8 cellular contexts compared by ENCODE assay signal in genomic region chr13:44759222-44759721, GRCh38.
DNase-seq lines count a peak whose midpoint lies in the region; ATAC-seq and TF ChIP-seq lines count a peak whose summit lies in the region.

No MANE protein-coding gene starts in this region.

- ATAC-seq in RWPE2 (ENCODE audit: low read depth) (peak; percentile 47), HG03439 (IDR thresholded peaks at IDR 0.05; ENCODE audit: unreplicated experiment) (no peak)

- H3K4me1 ChIP-seq in RWPE2 (ENCODE audit: insufficient read depth, poor library complexity, severe bottlenecking), result peaks cover 39% of the 10 kb centered on the region
- H3K4me1 ChIP-seq in mesodermal cell (ENCODE audit: control insufficient read depth, insufficient read depth, low read length, poor library complexity, severe bottlenecking), result peaks cover 43% of the 10 kb centered on the region
- H3K4me1 ChIP-seq in thymus (ENCODE audit: control insufficient read depth, insufficient read depth, low read length), result no peaks in the 10 kb centered on the region

- H3K9me3 Mint-ChIP-seq in T-helper 1 cell treated with Interleukin-12 subunit alpha and Interleukin-12 subunit beta and Interleukin-4 antibody, amounts not matched to agents 30 μg/mL and 1 μg/mL, for 36 hours, result peaks cover 4% of the 10 kb centered on the region

- H3K27ac Mint-ChIP-seq in T-helper 1 cell treated with Interleukin-12 subunit alpha and Interleukin-12 subunit beta and Interleukin-4 antibody, amounts not matched to agents 30 μg/mL and 1 μg/mL, for 36 hours, result peak overlapping the region; percentile 50

- no peaks in the 10 kb centered on the region for H3K36me3 ChIP-seq in RWPE2 (ENCODE audit: low read depth)
- H3K36me3 ChIP-seq in mesodermal cell (ENCODE audit: control insufficient read depth, insufficient read depth, low read length), result no peaks in the 10 kb centered on the region
- H3K36me3 ChIP-seq in thymus (ENCODE audit: control insufficient read depth, insufficient read depth), result no peaks in the 10 kb centered on the region

- H3K4me3 ChIP-seq in RWPE2 (ENCODE audit: severe bottlenecking) (no peak overlapping the region), mesodermal cell (ENCODE audit: extremely low read depth, insufficient read depth, low read length, poor library complexity, severe bottlenecking) (no peak overlapping the region), thymus (ENCODE audit: low read length) (no peak overlapping the region)

- H3K4me3 Mint-ChIP-seq in T-helper 1 cell treated with Interleukin-12 subunit alpha and Interleukin-12 subunit beta and Interleukin-4 antibody, amounts not matched to agents 30 μg/mL and 1 μg/mL, for 36 hours, result no peak overlapping the region

- no peaks in the 10 kb centered on the region for H3K27me3 ChIP-seq in RWPE2 (ENCODE audit: insufficient read depth, poor library complexity, severe bottlenecking)
- H3K27me3 ChIP-seq in thymus (ENCODE audit: control insufficient read depth, insufficient read depth), result no peaks in the 10 kb centered on the region

- no peaks in the 10 kb centered on the region for H3K9me3 ChIP-seq in RWPE2 (ENCODE audit: severe bottlenecking)
- no peaks in the 10 kb centered on the region for H3K9me3 ChIP-seq in mesodermal cell (ENCODE audit: control insufficient read depth, low read length)
- no peaks in the 10 kb centered on the region for H3K9me3 ChIP-seq in thymus (ENCODE audit: control insufficient read depth)

- peaks cover 2% of the 10 kb centered on the region for H3K36me3 Mint-ChIP-seq in T-helper 1 cell treated with Interleukin-12 subunit alpha and Interleukin-12 subunit beta and Interleukin-4 antibody, amounts not matched to agents 30 μg/mL and 1 μg/mL, for 36 hours (ENCODE audit: low read depth)

- H3K27ac ChIP-seq in RWPE2 (ENCODE audit: poor library complexity, severe bottlenecking) (peak overlapping the region; percentile 93), mesodermal cell (ENCODE audit: low read depth, low read length, severe bottlenecking) (peak overlapping the region; percentile 68), thymus (ENCODE audit: low read depth) (peak overlapping the region; percentile 36)

- whole genome bisulfite sequencing in mesodermal cell (ENCODE audit: insufficient coverage in 2 of 2), 2 experiments, result 79 to 86% methylated on average over 6 of the region's 6 CpGs
- 94% methylated on average over 6 of the region's 6 CpGs for WGBS in thymus

- DNase-seq in T-helper 1 cell (no peak), RWPE2 (ENCODE audit: low spot score) (no peak), LoVo (ENCODE audit: low spot score) (no peak), putamen (ENCODE audit: low spot score) (no peak)

- peaks cover 4% of the 10 kb centered on the region for H3K27me3 Mint-ChIP-seq in T-helper 1 cell treated with Interleukin-12 subunit alpha and Interleukin-12 subunit beta and Interleukin-4 antibody, amounts not matched to agents 30 μg/mL and 1 μg/mL, for 36 hours (ENCODE audit: low read depth)

- no peak for TF ChIP-seq CTCF in RWPE2 (IDR thresholded peaks at IDR 0.05; ENCODE audit: poor library complexity, severe bottlenecking)

- peaks cover 17% of the 10 kb centered on the region for H3K4me1 Mint-ChIP-seq in T-helper 1 cell treated with Interleukin-12 subunit alpha and Interleukin-12 subunit beta and Interleukin-4 antibody, amounts not matched to agents 30 μg/mL and 1 μg/mL, for 36 hours (ENCODE audit: low read depth)

Comparison
In these comparisons a context has a peak if more than half of its experiments do, and no peak if none do; other contexts are left out.
1. H3K27ac ChIP-seq: peak in every context shown above with its lines; median percentile 93 in RWPE2; 68 in mesodermal cell; 36 in thymus.